ENCODE assay signal across 23 cellular contexts in genomic region chr14:58744951-58745350, GRCh38.
"Had no signal": no experiment of that assay in that cellular context is flagged by ENCODE, and none has a peak within 500 bp of the region (broad histone marks: within the 10 kb centered on the region; RNA-seq: fewer than 3 reads in every experiment).

No MANE protein-coding gene starts in this region.

- H3K27me3 ChIP-seq: esophagus squamous epithelium, gastroesophageal sphincter, heart left ventricle, right atrium auricular region, tibial artery had no signal

- H3K4me1 ChIP-seq: psoas muscle had no signal

- ATAC-seq: activated CD4-positive, CD25-positive, alpha-beta regulatory T cell treated with anti-CD3 and anti-CD28 coated beads, Interleukin-2, amount 50 U/mL, for 24 hours; activated T-cell treated with anti-CD3 and anti-CD28 coated beads, Interleukin-2, amount 50 U/mL, for 72 hours; gastroesophageal sphincter; heart left ventricle; mucosa of descending colon; psoas muscle; stimulated activated naive CD8-positive, alpha-beta T cell treated with anti-CD3 and anti-CD28 coated beads, Interleukin-15, amount 100 ng/mL, for 72 hours had no signal

- H3K36me3 ChIP-seq: esophagus squamous epithelium, gastroesophageal sphincter, heart left ventricle, right atrium auricular region, tibial artery had no signal

- DNase-seq: activated CD4-positive, alpha-beta memory T cell treated with anti-CD3 and anti-CD28 coated beads, Interleukin-2, amount 10 ng/mL, durations not matched to agents 7 days and 5 days; activated CD4-positive, alpha-beta T cell treated with anti-CD3 and anti-CD28 coated beads, Interleukin-2, amount 10 ng/mL, durations not matched to agents 24 days and 14 days; activated effector memory CD4-positive, alpha-beta T cell treated with Interleukin-2 at 50 U/mL for 16 hours; activated naive CD4-positive, alpha-beta T cell treated with anti-CD3 and anti-CD28 coated beads for 36 hours; activated T-cell treated with anti-CD3 and anti-CD28 coated beads, Interleukin-2, amount 50 U/mL, for 72 hours; amygdala; cerebellar nuclear complex; endodermal cell; esophagus squamous epithelium; heart left ventricle; mucosa of descending colon; psoas muscle; stimulated activated CD4-positive, alpha-beta T cell treated with anti-CD3 and anti-CD28 coated beads, Interleukin-4, amount 100 ng/mL, for 24 hours; stimulated activated naive CD8-positive, alpha-beta T cell treated with anti-CD3 and anti-CD28 coated beads, Interleukin-15, amount 100 ng/mL, for 72 hours; tibial artery had no signal

- H3K9me3 Mint-ChIP-seq: activated CD4-positive, alpha-beta memory T cell treated with anti-CD3 and anti-CD28 coated beads, Interleukin-2, amount 10 ng/mL, durations not matched to agents 7 days and 5 days; activated CD4-positive, alpha-beta T cell treated with anti-CD3 and anti-CD28 coated beads, Interleukin-2, amount 10 ng/mL, durations not matched to agents 24 days and 14 days; activated naive CD4-positive, alpha-beta T cell treated with anti-CD3 and anti-CD28 coated beads for 36 hours; activated T-cell treated with anti-CD3 and anti-CD28 coated beads, Interleukin-2, amount 50 U/mL, for 72 hours; endodermal cell; memory B cell; neural crest cell; stimulated activated naive CD8-positive, alpha-beta T cell treated with anti-CD3 and anti-CD28 coated beads, Interleukin-15, amount 100 ng/mL, for 72 hours; T-helper 2 cell treated with Interferon-gamma antibody and Interleukin-4, amounts not matched to agents 5 μg/mL and 100 μg/mL, for 36 hours had no signal

- H3K27ac Mint-ChIP-seq: activated CD4-positive, alpha-beta memory T cell treated with anti-CD3 and anti-CD28 coated beads, Interleukin-2, amount 10 ng/mL, durations not matched to agents 7 days and 5 days; activated CD4-positive, alpha-beta T cell treated with anti-CD3 and anti-CD28 coated beads, Interleukin-2, amount 10 ng/mL, durations not matched to agents 24 days and 14 days; activated naive CD4-positive, alpha-beta T cell treated with anti-CD3 and anti-CD28 coated beads for 36 hours; activated T-cell treated with anti-CD3 and anti-CD28 coated beads, Interleukin-2, amount 50 U/mL, for 72 hours; endodermal cell; memory B cell; stimulated activated naive CD8-positive, alpha-beta T cell treated with anti-CD3 and anti-CD28 coated beads, Interleukin-15, amount 100 ng/mL, for 72 hours; T-helper 2 cell treated with Interferon-gamma antibody and Interleukin-4, amounts not matched to agents 5 μg/mL and 100 μg/mL, for 36 hours had no signal

- H3K9me3 ChIP-seq: esophagus squamous epithelium, gastroesophageal sphincter, heart left ventricle, mucosa of descending colon, psoas muscle, right atrium auricular region, tibial artery had no signal

- H3K36me3 Mint-ChIP-seq: memory B cell had no signal

- H3K4me3 Mint-ChIP-seq: activated CD4-positive, alpha-beta memory T cell treated with anti-CD3 and anti-CD28 coated beads, Interleukin-2, amount 10 ng/mL, durations not matched to agents 7 days and 5 days; activated CD4-positive, alpha-beta T cell treated with anti-CD3 and anti-CD28 coated beads, Interleukin-2, amount 10 ng/mL, durations not matched to agents 24 days and 14 days; activated naive CD4-positive, alpha-beta T cell treated with anti-CD3 and anti-CD28 coated beads for 36 hours; activated T-cell treated with anti-CD3 and anti-CD28 coated beads, Interleukin-2, amount 50 U/mL, for 72 hours; endodermal cell; memory B cell; neural crest cell; stimulated activated naive CD8-positive, alpha-beta T cell treated with anti-CD3 and anti-CD28 coated beads, Interleukin-15, amount 100 ng/mL, for 72 hours; T-helper 2 cell treated with Interferon-gamma antibody and Interleukin-4, amounts not matched to agents 5 μg/mL and 100 μg/mL, for 36 hours had no signal

- H3K27ac ChIP-seq: coronary artery, gastroesophageal sphincter, heart left ventricle, psoas muscle, right atrium auricular region, tibial artery, VCaP had no signal

- H3K4me3 ChIP-seq: coronary artery, esophagus squamous epithelium, gastroesophageal sphincter, heart left ventricle, mucosa of descending colon, psoas muscle, right atrium auricular region, tibial artery had no signal
